Comparison of ENCODE assay signal across 24 cellular contexts in the genomic region with DNA sequence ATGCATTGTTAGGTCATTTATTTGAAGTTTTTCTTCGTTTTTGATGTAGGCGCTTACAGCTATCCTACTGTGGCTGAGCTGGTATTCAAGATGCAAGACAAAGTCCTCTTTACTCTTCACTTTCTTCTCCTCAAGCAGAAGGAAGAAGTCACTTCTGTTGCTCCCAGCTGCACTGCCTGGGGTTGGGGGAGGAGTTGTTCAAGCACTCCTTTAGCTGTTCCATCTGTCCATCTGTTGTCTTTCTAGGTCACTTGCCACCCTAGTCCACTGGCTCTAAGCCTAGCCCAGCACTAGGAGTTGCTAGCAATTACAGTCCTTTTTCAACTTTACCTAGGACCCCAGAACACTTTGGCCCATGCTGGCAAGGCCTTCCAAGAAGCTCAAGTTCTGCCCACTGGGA.
DNase-seq lines count a peak whose midpoint lies in the region; ATAC-seq and TF ChIP-seq lines count a peak whose summit lies in the region.
"Had no signal": no experiment of that assay in that cellular context is flagged by ENCODE, and none has a peak within 500 bp of the region (broad histone marks: within the 10 kb centered on the region; RNA-seq: fewer than 3 reads in every experiment).

No MANE protein-coding gene starts in this region.

- H4K91ac ChIP-seq in IMR-90 (ENCODE audit: insufficient read depth, low read depth, low read length), result no peak overlapping the region

- DNase-seq in NCI-H510A treated with DMSO at 0.1 percent for 48 hours (lab: John Stamatoyannopoulos, UW) (peak; percentile 12), NCI-H510A (lab: John Stamatoyannopoulos, UW) (no peak), IMR-90 (no peak), NCI-H82 treated with DMSO at 0.1 percent for 48 hours (lab: John Stamatoyannopoulos, UW; ENCODE audit: unreplicated experiment) (peak; percentile 5), nephron progenitor cell (no peak)
- DNase-seq in activated naive CD4-positive, alpha-beta T cell treated with Interleukin-2 at 50 U/mL for 16 hours, result no peak
- DNase-seq: 8988T; Caco-2; CD4-positive, alpha-beta memory T cell; DMS153; HCEC 1CT; Karpas-422; NCI-H1417; NCI-H187; NCI-H226; NCI-H526 treated with DMSO at 0.1 percent for 48 hours; SIG-M5; SK-N-SH had no signal

- 0 out of 3 replicates have a peak overlapping the region, but pooled peaks have one; percentile 1 for H2BK15ac ChIP-seq in IMR-90 (ENCODE audit: low read depth, low read length)

- peaks cover 10% of the 10 kb centered on the region; the same call in 1 of the 2 replicates for H3K9me1 ChIP-seq in IMR-90 (ENCODE audit: insufficient read depth, low read length)

- H3K56ac ChIP-seq in IMR-90 (ENCODE audit: extremely low read depth, insufficient read depth, low read length), result no peak overlapping the region

- H3K36me3 Mint-ChIP-seq in nephron progenitor cell (ENCODE audit: low read depth), result no peaks in the 10 kb centered on the region
- H3K36me3 Mint-ChIP-seq: CD4-positive, alpha-beta memory T cell; IgD-negative memory B cell had no signal

- POLR2A ChIA-PET in IMR-90 (lab: Charles Lee; ENCODE audit: unreplicated experiment), result no interaction called here

- H3K4me3 Mint-ChIP-seq in nephron progenitor cell, result no peak overlapping the region
- H3K4me3 Mint-ChIP-seq: CD4-positive, alpha-beta memory T cell; GM23338; IgD-negative memory B cell had no signal

- H3K9me3 ChIP-seq in IMR-90 (ENCODE audit: control insufficient read depth, insufficient read depth, low read length), result no peaks in the 10 kb centered on the region
- H3K9me3 ChIP-seq: BLaER1 treated with 17β-estradiol and CSF1 and Interleukin-3, amounts not matched to agents 10 nM and 100 nM; Caco-2; SK-N-SH had no signal

- no peaks in the 10 kb centered on the region for H4K20me1 ChIP-seq in IMR-90 (ENCODE audit: insufficient read depth, low read length)
- H4K20me1 ChIP-seq: BLaER1 treated with 17β-estradiol and CSF1 and Interleukin-3, amounts not matched to agents 10 nM and 100 nM had no signal

- H3K27me3 ChIP-seq in IMR-90 (ENCODE audit: control insufficient read depth, insufficient read depth, low read length), result no peaks in the 10 kb centered on the region
- H3K27me3 ChIP-seq: BLaER1 treated with 17β-estradiol and CSF1 and Interleukin-3, amounts not matched to agents 10 nM and 100 nM had no signal

- H3K27ac ChIP-seq in IMR-90 (ENCODE audit: insufficient read depth, low read length), result no peak overlapping the region
- H3K27ac ChIP-seq: BLaER1 treated with 17β-estradiol and CSF1 and Interleukin-3, amounts not matched to agents 10 nM and 100 nM; RWPE1 had no signal

- no peak overlapping the region for H3K14ac ChIP-seq in IMR-90 (replicated peaks; ENCODE audit: low read depth, low read length)

- peak overlapping the region; percentile 56; the same call in 1 of the 2 replicates for H2BK120ac ChIP-seq in IMR-90 (ENCODE audit: low read depth, low read length)

- dilution Hi-C loops in IMR-90 (cut with HindIII; ENCODE audit: low sequenced_read_pairs, unreplicated experiment), result no loop called here

- no peak overlapping the region for H3K9ac ChIP-seq in IMR-90 (ENCODE audit: low read depth, low read length)
- H3K9ac ChIP-seq: BLaER1 treated with 17β-estradiol and CSF1 and Interleukin-3, amounts not matched to agents 10 nM and 100 nM; SK-N-SH had no signal

- peaks cover 9% of the 10 kb centered on the region for H3K4me1 ChIP-seq in IMR-90 (ENCODE audit: control insufficient read depth, insufficient read depth, low read length)
- H3K4me1 ChIP-seq: BLaER1 treated with 17β-estradiol and CSF1 and Interleukin-3, amounts not matched to agents 10 nM and 100 nM; Caco-2 had no signal

- H2AK9ac ChIP-seq in IMR-90 (replicated peaks; ENCODE audit: low read depth, low read length, poor library complexity), result peak overlapping the region; percentile 76

- no peak overlapping the region for H3K27ac Mint-ChIP-seq in nephron progenitor cell
- H3K27ac Mint-ChIP-seq: CD4-positive, alpha-beta memory T cell; GM23338; IgD-negative memory B cell had no signal

- no peak overlapping the region for H3K23ac ChIP-seq in IMR-90 (ENCODE audit: low read depth, low read length)

- WGBS in IMR-90 (ENCODE audit: extremely low coverage in 2 of 2, insufficient read length in 1 of 2), 2 experiments, result no CpG with 5 or more reads among the region's 2 CpGs

- no peak overlapping the region for H2AK5ac ChIP-seq in IMR-90 (ENCODE audit: low read depth, low read length)

- H4K5ac ChIP-seq in IMR-90 (ENCODE audit: low read depth, low read length), result no peak overlapping the region

- ATAC-seq in IMR-90 (ENCODE audit: low read depth) (no peak), GM19035 (IDR thresholded peaks at IDR 0.05; ENCODE audit: unreplicated experiment) (no peak), HG03571 (IDR thresholded peaks at IDR 0.05; ENCODE audit: unreplicated experiment) (no peak)
- ATAC-seq: GM23338 had no signal

- no TSS peak for BruUV-seq in IMR-90 (replicated peaks; lab: Mats Ljungman, UMichigan)

- intact Hi-C loops in IMR-90 (cut with micrococcal nuclease), result no loop called here

- CTCF ChIA-PET in IMR-90 (lab: Yijun Ruan, JAX), result interaction anchor here (1.2 kb wide), 1 partner anchor 210 kb away, joined by 3 read pairs; no protein-coding TSS in a partner anchor

- no peak overlapping the region for H3K4me2 ChIP-seq in IMR-90 (ENCODE audit: low read depth, low read length)
- H3K4me2 ChIP-seq: BLaER1 treated with 17β-estradiol and CSF1 and Interleukin-3, amounts not matched to agents 10 nM and 100 nM; GM23338; SK-N-SH had no signal

- peak overlapping the region; percentile 40; the same call in 1 of the 2 replicates for H3K4ac ChIP-seq in IMR-90 (ENCODE audit: low read depth, low read length)

- no peaks in the 10 kb centered on the region for H3K36me3 ChIP-seq in IMR-90 (ENCODE audit: control insufficient read depth, insufficient read depth, low read length)
- H3K36me3 ChIP-seq: BLaER1 treated with 17β-estradiol and CSF1 and Interleukin-3, amounts not matched to agents 10 nM and 100 nM had no signal

- no peaks in the 10 kb centered on the region for H3K79me1 ChIP-seq in IMR-90 (ENCODE audit: low read depth in 1 of 2, low read length in 2 of 2)

- no peaks in the 10 kb centered on the region for H3K9me3 Mint-ChIP-seq in nephron progenitor cell
- H3K9me3 Mint-ChIP-seq: GM23338, IgD-negative memory B cell had no signal

- H2BK5ac ChIP-seq in IMR-90 (ENCODE audit: low read depth, low read length, poor library complexity, severe bottlenecking), result no peak overlapping the region

- peak overlapping the region; percentile 31; the same call in 1 of the 2 replicates for H3K18ac ChIP-seq in IMR-90 (ENCODE audit: low read depth, low read length)

- peak overlapping the region; percentile 62 for H2AFZ ChIP-seq in IMR-90 (replicated peaks; ENCODE audit: low read length, poor library complexity)
- H2AFZ ChIP-seq: GM23338 had no signal

- H3K4me1 Mint-ChIP-seq in nephron progenitor cell, result peaks cover 3% of the 10 kb centered on the region
- H3K4me1 Mint-ChIP-seq: CD4-positive, alpha-beta memory T cell; GM23338; IgD-negative memory B cell had no signal

- no peak for TF ChIP-seq RAD21 in IMR-90 (IDR thresholded peaks at IDR 0.05; ENCODE audit: low read length)

- peak overlapping the region in 1 of 2 experiments; percentile 40; a peak in 1 of 4 replicates for H4K8ac ChIP-seq in IMR-90 (ENCODE audit: low read depth in 2 of 2, low read length in 2 of 2)

- in situ Hi-C loops in IMR-90 (cut with MboI; ENCODE audit: low sequenced_read_pairs), result no loop called here

- no peak for TF ChIP-seq POLR2A in IMR-90 (IDR thresholded peaks at IDR 0.05; ENCODE audit: low read depth, low read length)

- no peaks in the 10 kb centered on the region for H3K27me3 Mint-ChIP-seq in nephron progenitor cell (ENCODE audit: low read depth, poor library complexity)

- TF ChIP-seq CTCF in IMR-90 (conservative IDR thresholded peaks at IDR 0.05; ENCODE audit: low read depth, low read length) (no peak), nephron progenitor cell (IDR thresholded peaks at IDR 0.05) (no peak)

- no peak overlapping the region for H3K4me3 ChIP-seq in IMR-90 (ENCODE audit: insufficient read depth, low read depth, low read length)
- H3K4me3 ChIP-seq: BLaER1 treated with 17β-estradiol and CSF1 and Interleukin-3, amounts not matched to agents 10 nM and 100 nM; GM23338 had no signal

- H2BK20ac ChIP-seq in IMR-90 (ENCODE audit: low read depth, low read length), result peak overlapping the region; percentile 72

TF ChIP-seq in IMR-90, 13 proteins besides CTCF, POLR2A, EP300 and RAD21:
- TF ChIP-seq MAZ (IDR thresholded peaks at IDR 0.05; ENCODE audit: borderline replicate concordance, low read depth, low read length) (no peak), RCOR1 (IDR thresholded peaks at IDR 0.05; ENCODE audit: insufficient replicate concordance, low read length) (no peak), FOS (IDR thresholded peaks at IDR 0.05; ENCODE audit: low read depth, low read length) (no peak), CHD1 (IDR thresholded peaks at IDR 0.05; ENCODE audit: low read depth, low read length) (no peak), RFX5 (IDR thresholded peaks at IDR 0.05; ENCODE audit: low read depth, low read length) (no peak), SMC3 (IDR thresholded peaks at IDR 0.05; ENCODE audit: low read depth, low read length) (no peak)
- TF ChIP-seq, protein P1, sequence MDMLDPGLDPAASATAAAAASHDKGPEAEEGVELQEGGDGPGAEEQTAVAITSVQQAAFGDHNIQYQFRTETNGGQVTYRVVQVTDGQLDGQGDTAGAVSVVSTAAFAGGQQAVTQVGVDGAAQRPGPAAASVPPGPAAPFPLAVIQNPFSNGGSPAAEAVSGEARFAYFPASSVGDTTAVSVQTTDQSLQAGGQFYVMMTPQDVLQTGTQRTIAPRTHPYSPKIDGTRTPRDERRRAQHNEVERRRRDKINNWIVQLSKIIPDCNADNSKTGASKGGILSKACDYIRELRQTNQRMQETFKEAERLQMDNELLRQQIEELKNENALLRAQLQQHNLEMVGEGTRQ (IDR thresholded peaks at IDR 0.05; ENCODE audit: low read depth, low read length), result no peak

Comparison
In these comparisons a context has a peak if more than half of its experiments do, and no peak if none do; other contexts are left out.
1. DNase-seq: peak in NCI-H510A treated with DMSO at 0.1 percent for 48 hours (single experiment) and NCI-H82 treated with DMSO at 0.1 percent for 48 hours (single experiment); none in NCI-H510A (single experiment), IMR-90 (single experiment), nephron progenitor cell (single experiment) and activated naive CD4-positive, alpha-beta T cell treated with Interleukin-2 at 50 U/mL for 16 hours (single experiment).